Comparison of ENCODE assay signal across 8 cellular contexts in genomic region chr4:154743683-154744340, GRCh38. TPM values are rescaled to one million over a fixed set of nuclear protein-coding genes. Genes with fewer than 3 reads are reported as not detected.
DNase-seq lines count a peak whose midpoint lies in the region; ATAC-seq, FAIRE-seq and TF ChIP-seq lines count a peak whose summit lies in the region.

Gene LRAT (plus strand): TSS chr4:154744000. CDS start chr4:154744327, 327 bp downstream.

- intact Hi-C loops in endothelial cell of umbilical vein (cut with micrococcal nuclease) (no loop called here), mucosa of descending colon (cut with DNase I, micrococcal nuclease) (no loop called here), stomach (cut with DNase I; ENCODE audit: low total_unique reads) (no loop called here)

- POLR2A ChIA-PET in endothelial cell of umbilical vein (lab: Charles Lee): no interaction called here

- CTCF ChIA-PET in endothelial cell of umbilical vein (lab: Charles Lee): interaction anchor here (0.9 to 1.2 kb wide), 2 partner anchors 63 to 125 kb away, joined by 3 read pairs; no protein-coding TSS in a partner anchor

- no peaks in the 10 kb centered on the region for H3K79me2 ChIP-seq in endothelial cell of umbilical vein (ENCODE audit: control insufficient read depth, insufficient read depth, low read length)

- H4K20me1 ChIP-seq in endothelial cell of umbilical vein (replicated peaks; ENCODE audit: control insufficient read depth, extremely low read depth, insufficient read depth, low read length): no peaks in the 10 kb centered on the region

- peak; percentile 21 to 48 for DNase-seq in activated CD4-positive, alpha-beta T cell treated with anti-CD3 and anti-CD28 coated beads, Interleukin-2, amount 50 U/mL, for 48 hours
- no peak for DNase-seq in endothelial cell of umbilical vein (ENCODE audit: low read depth, low spot score)
- DNase-seq in mucosa of descending colon: peak; percentile 72 to 86 (median 85)
- peak; percentile 70 for DNase-seq in stomach
- no peak for DNase-seq in H54 (ENCODE audit: insufficient read length, low spot score)
- no peak for DNase-seq in H4 (ENCODE audit: low spot score)

- H3K27me3 ChIP-seq in endothelial cell of umbilical vein (ENCODE audit: control insufficient read depth in 2 of 2, insufficient read depth in 2 of 2, low read length in 2 of 2) (peaks cover 42 to 70% of the 10 kb centered on the region in 2 experiments), stomach (peaks cover 4 to 58% (median 41%) of the 10 kb centered on the region in 3 donors)

- TF ChIP-seq POLR2A in endothelial cell of umbilical vein (IDR thresholded peaks at IDR 0.05; ENCODE audit: low read depth, low read length) (no peak), stomach (IDR thresholded peaks at IDR 0.05) (no peak), H54 (IDR thresholded peaks at IDR 0.05; ENCODE audit: low read depth, low read length) (no peak)

- H3K36me3 ChIP-seq in endothelial cell of umbilical vein (ENCODE audit: control insufficient read depth in 2 of 2, extremely low read depth in 1 of 2, insufficient read depth in 2 of 2, low read length in 2 of 2) (no peaks in the 10 kb centered on the region), mucosa of descending colon (ENCODE audit: low read depth) (no peaks in the 10 kb centered on the region), stomach (no peaks in the 10 kb centered on the region)

- TF ChIP-seq EP300 in stomach (IDR thresholded peaks at IDR 0.05): no peak

- BruUV-seq in endothelial cell of umbilical vein (replicated peaks; lab: Mats Ljungman, UMichigan): no TSS peak

- dilution Hi-C loops in endothelial cell of umbilical vein (cut with MboI; ENCODE audit: extremely low pct_ligation_motif_present, low sequenced_read_pairs): no loop called here

- H2AFZ ChIP-seq in endothelial cell of umbilical vein (ENCODE audit: low read depth, low read length): peak within 1 kb of the TSS; percentile 83

- WGBS in stomach, 5 donors: 1 to 2% (median 1%) methylated on average over 21 to 55 of the region's 55 CpGs

- peak within 1 kb of the TSS; percentile 13 to 42 (median 14) for H3K4me3 ChIP-seq in endothelial cell of umbilical vein (replicated peaks in 1 of 3; ENCODE audit: insufficient read depth in 1 of 3, low read depth in 1 of 3, low read length in 3 of 3)
- H3K4me3 ChIP-seq in mucosa of descending colon: no peak within 1 kb of the TSS
- H3K4me3 ChIP-seq in stomach: peak within 1 kb of the TSS; percentile 53 to 68 (median 62)

- no peaks in the 10 kb centered on the region for H3K9me1 ChIP-seq in endothelial cell of umbilical vein (replicated peaks; ENCODE audit: control insufficient read depth, extremely low read depth, insufficient read depth, low read length)

- H3K9ac ChIP-seq in endothelial cell of umbilical vein (replicated peaks; ENCODE audit: extremely low read depth, insufficient read depth, low read length): no peak within 1 kb of the TSS

- H3K27ac ChIP-seq in endothelial cell of umbilical vein (ENCODE audit: insufficient read depth, low read depth, low read length): no peak within 1 kb of the TSS
- peak within 1 kb of the TSS in 1 of 5 donors; percentile 64 for H3K27ac ChIP-seq in stomach

- FAIRE-seq in endothelial cell of umbilical vein (lab: Jason Lieb, UNC) (no peak), H54 (lab: Jason Lieb, UNC) (no peak)

- H3K4me1 ChIP-seq in endothelial cell of umbilical vein (ENCODE audit: control insufficient read depth, extremely low read depth, insufficient read depth, low read length) (peaks cover 7% of the 10 kb centered on the region), mucosa of descending colon (ENCODE audit: low read depth) (peaks cover 12% of the 10 kb centered on the region), stomach (peaks cover 20 to 38% (median 34%) of the 10 kb centered on the region in 4 donors)

- ATAC-seq in GM18519 (IDR thresholded peaks at IDR 0.05; ENCODE audit: low FRiP score, unreplicated experiment) (peak; percentile 65), HG03520 (IDR thresholded peaks at IDR 0.05; ENCODE audit: unreplicated experiment) (peak; percentile 71), mucosa of descending colon (peak; percentile 97)

- TF ChIP-seq CTCF in endothelial cell of umbilical vein (IDR thresholded peaks at IDR 0.05; ENCODE audit: extremely low read depth in 1 of 2, insufficient read depth in 1 of 2, low read depth in 1 of 2, low read length in 2 of 2) (no peak), mucosa of descending colon (IDR thresholded peaks at IDR 0.05) (no peak), stomach (IDR thresholded peaks at IDR 0.05) (peak in 3 of 7 experiments; percentile 12 to 38 (median 13))

- H3K4me2 ChIP-seq in endothelial cell of umbilical vein (ENCODE audit: insufficient read depth, low read length): peak within 1 kb of the TSS; percentile 41

- no peaks in the 10 kb centered on the region for H3K9me3 ChIP-seq in endothelial cell of umbilical vein (replicated peaks; ENCODE audit: control insufficient read depth, insufficient read depth, low read length)
- H3K9me3 ChIP-seq in mucosa of descending colon: no peaks in the 10 kb centered on the region
- no peaks in the 10 kb centered on the region for H3K9me3 ChIP-seq in stomach

TF ChIP-seq in endothelial cell of umbilical vein, 7 proteins besides CTCF, POLR2A, EP300 and RAD21:
- TF ChIP-seq POLR2AphosphoS5 (IDR thresholded peaks at IDR 0.05; ENCODE audit: insufficient read depth, low read depth, low read length) (no peak), FOS (IDR thresholded peaks at IDR 0.05; ENCODE audit: borderline replicate concordance, insufficient read depth, low read length) (no peak), MAX (IDR thresholded peaks at IDR 0.05; ENCODE audit: insufficient read depth, insufficient read length) (no peak), EZH2 (IDR thresholded peaks at IDR 0.05; ENCODE audit: borderline replicate concordance, low read depth, low read length, severe bottlenecking) (peak; percentile 29)

RNA-seq across cellular contexts. Expression of gene LRAT, which starts in this region (rescaled TPM):
- total RNA-seq in endothelial cell of umbilical vein (not detected in 2 replicates), mucosa of descending colon (1 to 10 TPM in 1 of 3 donors, under 1 TPM in 2; 0.14 to 3.2 (median 0.17) TPM), stomach (under 1 TPM in 1 of 5 donors, not detected in 4; 0.73 TPM)
- polyA plus RNA-seq in endothelial cell of umbilical vein (not detected in 2 replicates), stomach (under 1 TPM; 0.12 to 0.43 (median 0.15) TPM)
- not detected in 2 replicates for polyA plus RNA-seq in endothelial cell of umbilical vein (2011; cell fraction: cytosol; rRNA removed)
- polyA plus RNA-seq in endothelial cell of umbilical vein (2011; cell fraction: nucleus; rRNA removed): not detected in 2 replicates
- not detected in 2 replicates for polyA plus RNA-seq in endothelial cell of umbilical vein (2012)
- not detected in 2 replicates for polyA minus RNA-seq in endothelial cell of umbilical vein
- not detected for polyA minus RNA-seq in endothelial cell of umbilical vein (2011; cell fraction: cytosol; rRNA and poly(A)+ RNA removed)
- not detected in 2 replicates for polyA minus RNA-seq in endothelial cell of umbilical vein (2011; cell fraction: nucleus; rRNA and poly(A)+ RNA removed)
- total RNA-seq in H4 (2014; rRNA removed; shearing (Covaris generic)): 0.14 and 0.21 TPM in 2 replicates

Comparison
In these comparisons a context has a peak if more than half of its experiments do, and no peak if none do; other contexts are left out.
1. Peak in DNase-seq and H3K4me3 ChIP-seq in stomach; RNA of the gene not detected or under 1 TPM.
2. DNase-seq: peak in activated CD4-positive, alpha-beta T cell treated with anti-CD3 and anti-CD28 coated beads, Interleukin-2, amount 50 U/mL, for 48 hours (2 of 2) and mucosa of descending colon (3 of 3); none in endothelial cell of umbilical vein (single experiment), H54 (single experiment) and H4 (single experiment).
3. Peak in every context shown above with its lines, with median percentiles within 50 percentile points of each other: ATAC-seq.